Comparison of ENCODE assay signal across 15 cellular contexts in genomic region chr10:61164458-61165160, GRCh38.
A peak's percentile ranks its signal among the peaks of the same experiment; 100 is the strongest.
DNase-seq lines count a peak whose midpoint lies in the region; ATAC-seq and TF ChIP-seq lines count a peak whose summit lies in the region.
"Had no signal": no experiment of that assay in that cellular context is flagged by ENCODE, and none has a peak within 500 bp of the region (broad histone marks: within the 10 kb centered on the region; RNA-seq: fewer than 3 reads in every experiment).

No MANE protein-coding gene starts in this region.

- H3K27me3 ChIP-seq in HL-60 (ENCODE audit: insufficient read depth, poor library complexity, severe bottlenecking) = no peaks in the 10 kb centered on the region

- H3K4me3 ChIP-seq in HL-60 (replicated peaks; ENCODE audit: insufficient read depth, low read length) (no peak overlapping the region), foreskin fibroblast (ENCODE audit: low read depth in 1 of 2, low read length in 2 of 2) (no peak overlapping the region), skeletal muscle cell (ENCODE audit: low read depth, low read length) (no peak overlapping the region)

- TF ChIP-seq CTCF in HL-60 (IDR thresholded peaks at IDR 0.05; ENCODE audit: insufficient read depth, low read length) (no peak), RWPE1 (conservative IDR thresholded peaks at IDR 0.05; ENCODE audit: low read depth) (no peak), foreskin fibroblast (IDR thresholded peaks at IDR 0.05; ENCODE audit: low read depth, low read length) (no peak)

- ATAC-seq in GM18861 (IDR thresholded peaks at IDR 0.05; ENCODE audit: unreplicated experiment) = no peak
- ATAC-seq: activated CD4-positive, CD25-positive, alpha-beta regulatory T cell treated with anti-CD3 and anti-CD28 coated beads, Interleukin-2, amount 50 U/mL, for 24 hours had no signal

- POLR2A ChIA-PET in RWPE1 (lab: Yijun Ruan, JAX; ENCODE audit: low non-redundant PET) = no interaction called here

- no peak overlapping the region for H3K27ac ChIP-seq in HL-60 (replicated peaks)
- no peak overlapping the region; the same call in 1 of the 2 replicates for H3K27ac ChIP-seq in RWPE1

- CTCF ChIA-PET in RWPE1 (lab: Yijun Ruan, JAX) = interaction anchor here (0.5 to 1.3 kb wide), 3 partner anchors 11 to 26 kb away, joined by 3 to 5 read pairs (median 3); no protein-coding TSS in a partner anchor

- DNase-seq in HL-60 (ENCODE audit: low read depth in 1 of 2, low spot score in 1 of 2) = peak; percentile 1 to 24
- DNase-seq in RWPE1 (ENCODE audit: low spot score) = peak; percentile 1
- peak; percentile 6 to 37 for DNase-seq in foreskin fibroblast
- DNase-seq in skeletal muscle cell (ENCODE audit: low read depth) = peak; percentile 12
- no peak for DNase-seq in globus pallidus (ENCODE audit: low spot score)
- no peak for DNase-seq in iPS-NIHi7 (ENCODE audit: extremely low spot score)
- no peak for DNase-seq in mucosa of gallbladder (ENCODE audit: low spot score)
- DNase-seq: caudate nucleus; CD4-positive, alpha-beta T cell; foreskin melanocyte; GOT3; Kasumi-1; NCI-H446 had no signal

Comparison
In these comparisons a context has a peak if more than half of its experiments do, and no peak if none do; other contexts are left out.
1. DNase-seq: peak in HL-60 (2 of 2), RWPE1 (single experiment), foreskin fibroblast (2 of 2) and skeletal muscle cell (single experiment); none in globus pallidus (single experiment), iPS-NIHi7 (single experiment) and mucosa of gallbladder (single experiment).